19 cellular contexts compared by ENCODE assay signal in the genomic region with DNA sequence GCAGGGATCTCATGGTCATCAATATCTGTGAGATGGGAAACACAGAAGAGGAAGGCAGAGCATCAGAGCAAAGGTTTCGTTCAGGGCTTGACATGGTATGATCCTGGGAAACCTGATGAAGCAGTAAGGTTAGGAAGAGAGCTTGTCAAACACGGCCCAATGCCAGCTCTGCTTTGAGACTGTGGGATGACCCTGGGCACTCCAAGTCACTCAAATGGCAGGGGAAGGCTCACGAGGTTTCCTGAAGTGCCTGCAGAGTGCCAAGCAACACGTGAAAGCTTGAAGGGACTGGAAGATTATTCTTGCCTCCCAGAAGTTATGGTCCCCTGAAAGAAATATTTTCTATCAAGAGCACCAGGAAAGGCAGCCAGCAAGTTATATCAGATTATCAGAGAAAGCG. TPM values are rescaled to one million over a fixed set of nuclear protein-coding genes. Genes with fewer than 3 reads are reported as not detected.
DNase-seq lines count a peak whose midpoint lies in the region; ATAC-seq and TF ChIP-seq lines count a peak whose summit lies in the region.
"Had no signal": no experiment of that assay in that cellular context is flagged by ENCODE, and none has a peak within 500 bp of the region (broad histone marks: within the 10 kb centered on the region; RNA-seq: fewer than 3 reads in every experiment).

No MANE protein-coding gene starts in this region.

- CTCF ChIA-PET in SK-N-SH (lab: Yijun Ruan, JAX) = interaction anchor here (1.9 to 2.7 kb wide), 4 partner anchors 9 to 414 kb away, joined by 4 to 12 read pairs (median 10); no protein-coding TSS in a partner anchor

- POLR2A ChIA-PET in SK-N-SH (lab: Yijun Ruan, JAX) = no interaction called here

- H3K4me1 ChIP-seq in SK-N-SH (ENCODE audit: control insufficient read depth in 1 of 2, insufficient read depth in 2 of 2, low read depth in 1 of 2, low read length in 1 of 2) = peaks cover 7 to 25% of the 10 kb centered on the region in 2 experiments; a peak in 2 of 4 replicates
- peaks cover 25% of the 10 kb centered on the region for H3K4me1 ChIP-seq in SJSA1 (replicated peaks)
- peaks cover 2 to 22% of the 10 kb centered on the region in 2 donors for H3K4me1 ChIP-seq in left lung
- peaks cover 7% of the 10 kb centered on the region for H3K4me1 ChIP-seq in smooth muscle cell (ENCODE audit: low read depth)

- H3K27me3 ChIP-seq in SK-N-SH (ENCODE audit: insufficient read depth) = no peaks in the 10 kb centered on the region
- no peaks in the 10 kb centered on the region for H3K27me3 ChIP-seq in SJSA1 (replicated peaks)
- no peaks in the 10 kb centered on the region for H3K27me3 ChIP-seq in left lung
- H3K27me3 ChIP-seq in smooth muscle cell (ENCODE audit: low read depth) = no peaks in the 10 kb centered on the region
- H3K27me3 ChIP-seq: dorsolateral prefrontal cortex, stomach, upper lobe of left lung had no signal

- H3F3A ChIP-seq in SK-N-SH (replicated peaks; ENCODE audit: insufficient read depth) (peaks cover 23% of the 10 kb centered on the region), smooth muscle cell (ENCODE audit: low read depth) (peaks cover 4% of the 10 kb centered on the region)

- H4K20me1 ChIP-seq in SK-N-SH (ENCODE audit: insufficient read depth) = peaks cover 24% of the 10 kb centered on the region
- H4K20me1 ChIP-seq in smooth muscle cell (ENCODE audit: low read depth) = peaks cover 84% of the 10 kb centered on the region

- H2AFZ ChIP-seq in SK-N-SH (ENCODE audit: low read depth) (no peak overlapping the region), smooth muscle cell (ENCODE audit: low read depth) (no peak overlapping the region)

- peak overlapping the region; percentile 30 for H3K4me2 ChIP-seq in SK-N-SH
- H3K4me2 ChIP-seq in smooth muscle cell = no peak overlapping the region

- peak overlapping the region in 1 of 2 experiments; percentile 62; a peak in 2 of 4 replicates for H3K27ac ChIP-seq in SK-N-SH (ENCODE audit: low read depth in 2 of 2, low read length in 1 of 2)
- peak overlapping the region; percentile 11 for H3K27ac ChIP-seq in SJSA1
- H3K27ac ChIP-seq in left lung = peak overlapping the region in 1 of 2 donors; percentile 28
- peak overlapping the region; percentile 83 for H3K27ac ChIP-seq in smooth muscle cell (ENCODE audit: low read depth)
- H3K27ac ChIP-seq: 22Rv1, prostate gland had no signal

- intact Hi-C loops in left lung (cut with DNase I) = no loop called here

- H3K36me3 ChIP-seq in SK-N-SH (replicated peaks in 1 of 2; ENCODE audit: control insufficient read depth in 1 of 2, insufficient read depth in 2 of 2, low read length in 1 of 2) (peaks cover 60 to 72% of the 10 kb centered on the region in 2 experiments), SJSA1 (peaks cover 82% of the 10 kb centered on the region), left lung (peaks cover 0 to 77% of the 10 kb centered on the region in 2 donors), smooth muscle cell (ENCODE audit: low read depth) (peaks cover 10% of the 10 kb centered on the region)

- TF ChIP-seq RAD21 in SK-N-SH (IDR thresholded peaks at IDR 0.05; ENCODE audit: low read length) = no peak

- peaks cover 73% of the 10 kb centered on the region for H3K79me2 ChIP-seq in SK-N-SH (ENCODE audit: insufficient read depth)
- H3K79me2 ChIP-seq in smooth muscle cell (ENCODE audit: low read depth) = peaks cover 35% of the 10 kb centered on the region

- no peak for ATAC-seq in SK-N-SH treated with all-trans-retinoic acid at 6 μM for 48 hours
- peak; percentile 75 for ATAC-seq in left lung
- ATAC-seq in HG02973 (IDR thresholded peaks at IDR 0.05; ENCODE audit: unreplicated experiment) = no peak
- ATAC-seq: naive thymus-derived CD8-positive, alpha-beta T cell; T-cell had no signal

- DNase-seq in SK-N-SH (no peak), SJSA1 (ENCODE audit: low read depth in 1 of 2, low spot score in 2 of 2) (no peak), left lung (peak in 1 of 2 donors; percentile 49), smooth muscle cell (lab: John Stamatoyannopoulos, UW; ENCODE audit: unreplicated experiment) (no peak), amygdala (lab: John Stamatoyannopoulos, UW) (no peak), SKM-1 (lab: John Stamatoyannopoulos, UW; ENCODE audit: unreplicated experiment) (no peak)
- DNase-seq: dorsolateral prefrontal cortex; kidney; naive thymus-derived CD8-positive, alpha-beta T cell; NCI-H2171; NCI-H526; Right ventricle myocardium superior; T-cell had no signal

- TF ChIP-seq EP300 in SK-N-SH (IDR thresholded peaks at IDR 0.05; ENCODE audit: borderline replicate concordance in 1 of 2, low read depth in 1 of 2, low read length in 1 of 2) = no peak

- H3K9me3 ChIP-seq in SK-N-SH (no peaks in the 10 kb centered on the region), SJSA1 (replicated peaks) (no peaks in the 10 kb centered on the region), left lung (no peaks in the 10 kb centered on the region), smooth muscle cell (replicated peaks; ENCODE audit: low read depth) (no peaks in the 10 kb centered on the region)
- H3K9me3 ChIP-seq: prostate gland, stomach, upper lobe of left lung had no signal

- H3K4me3 ChIP-seq in SK-N-SH (ENCODE audit: low read depth in 2 of 2, low read length in 1 of 2) = no peak overlapping the region
- H3K4me3 ChIP-seq in SJSA1 = no peak overlapping the region
- no peak overlapping the region for H3K4me3 ChIP-seq in left lung
- no peak overlapping the region for H3K4me3 ChIP-seq in smooth muscle cell
- H3K4me3 ChIP-seq: dorsolateral prefrontal cortex, prostate gland, stomach, upper lobe of left lung had no signal

- H3K9ac ChIP-seq in SK-N-SH (0 out of 2 replicates have a peak overlapping the region, but pooled peaks have one; percentile 21), smooth muscle cell (ENCODE audit: low read depth) (peak overlapping the region; percentile 10)

- no peak for TF ChIP-seq CTCF in SK-N-SH (IDR thresholded peaks at IDR 0.05)
- TF ChIP-seq CTCF in left lung (IDR thresholded peaks at IDR 0.05) = no peak
- no peak for TF ChIP-seq CTCF in smooth muscle cell (IDR thresholded peaks at IDR 0.05; ENCODE audit: borderline replicate concordance, insufficient read depth, poor library complexity, severe bottlenecking)

- H3K9me2 ChIP-seq in SK-N-SH = no peaks in the 10 kb centered on the region

- WGBS in SK-N-SH (ENCODE audit: low lambda C conversion rate) = 92% methylated on average over 5 of the region's 5 CpGs
- WGBS in smooth muscle cell (ENCODE audit: low lambda C conversion rate) = 95% methylated on average over 5 of the region's 5 CpGs

TF ChIP-seq in SK-N-SH, 30 proteins besides CTCF, POLR2A, EP300 and RAD21:
- TF ChIP-seq RXRA (IDR thresholded peaks at IDR 0.05; ENCODE audit: borderline replicate concordance, low read depth) (no peak), MEF2A (IDR thresholded peaks at IDR 0.05; ENCODE audit: borderline replicate concordance, low read depth) (no peak)
- TF ChIP-seq, protein P1, sequence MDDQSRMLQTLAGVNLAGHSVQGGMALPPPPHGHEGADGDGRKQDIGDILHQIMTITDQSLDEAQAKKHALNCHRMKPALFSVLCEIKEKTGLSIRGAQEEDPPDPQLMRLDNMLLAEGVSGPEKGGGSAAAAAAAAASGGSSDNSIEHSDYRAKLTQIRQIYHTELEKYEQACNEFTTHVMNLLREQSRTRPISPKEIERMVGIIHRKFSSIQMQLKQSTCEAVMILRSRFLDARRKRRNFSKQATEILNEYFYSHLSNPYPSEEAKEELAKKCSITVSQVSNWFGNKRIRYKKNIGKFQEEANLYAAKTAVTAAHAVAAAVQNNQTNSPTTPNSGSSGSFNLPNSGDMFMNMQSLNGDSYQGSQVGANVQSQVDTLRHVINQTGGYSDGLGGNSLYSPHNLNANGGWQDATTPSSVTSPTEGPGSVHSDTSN (IDR thresholded peaks at IDR 0.05) = no peak

TF ChIP-seq in SK-N-SH treated with all-trans-retinoic acid at 6 μM for 48 hours, 23 proteins besides CTCF, POLR2A, EP300 and RAD21 (continues in another document):
- TF ChIP-seq, protein P2, sequence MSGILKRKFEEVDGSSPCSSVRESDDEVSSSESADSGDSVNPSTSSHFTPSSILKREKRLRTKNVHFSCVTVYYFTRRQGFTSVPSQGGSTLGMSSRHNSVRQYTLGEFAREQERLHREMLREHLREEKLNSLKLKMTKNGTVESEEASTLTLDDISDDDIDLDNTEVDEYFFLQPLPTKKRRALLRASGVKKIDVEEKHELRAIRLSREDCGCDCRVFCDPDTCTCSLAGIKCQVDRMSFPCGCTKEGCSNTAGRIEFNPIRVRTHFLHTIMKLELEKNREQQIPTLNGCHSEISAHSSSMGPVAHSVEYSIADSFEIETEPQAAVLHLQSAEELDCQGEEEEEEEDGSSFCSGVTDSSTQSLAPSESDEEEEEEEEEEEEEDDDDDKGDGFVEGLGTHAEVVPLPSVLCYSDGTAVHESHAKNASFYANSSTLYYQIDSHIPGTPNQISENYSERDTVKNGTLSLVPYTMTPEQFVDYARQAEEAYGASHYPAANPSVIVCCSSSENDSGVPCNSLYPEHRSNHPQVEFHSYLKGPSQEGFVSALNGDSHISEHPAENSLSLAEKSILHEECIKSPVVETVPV (CRISPR knock-in tag; IDR thresholded peaks at IDR 0.05) = no peak
- TF ChIP-seq ISL1 (CRISPR knock-in tag; IDR thresholded peaks at IDR 0.05) (no peak), SNAI2 (CRISPR knock-in tag; IDR thresholded peaks at IDR 0.05) (no peak), ESRRG (CRISPR knock-in tag; IDR thresholded peaks at IDR 0.05) (no peak)

RNA-seq across cellular contexts. Expression of a gene that starts 6.5 kb away (rescaled TPM):
- 88.2 and 123 TPM in 2 replicates for polyA plus RNA-seq in SK-N-SH (2012; rRNA removed)
- polyA plus RNA-seq in SK-N-SH (2012; cell fraction: cytosol; rRNA removed) = 123 and 126 TPM in 2 replicates
- polyA plus RNA-seq in SK-N-SH (2012; cell fraction: nucleus; rRNA removed) = 41.1 and 69.7 TPM in 2 replicates
- total RNA-seq in SJSA1 (2014; rRNA removed; shearing (Covaris generic)) = 95.7 and 97.6 TPM in 2 replicates
- 100 to 1,000 TPM in 1 of 2 donors, 10 to 100 TPM in 1; 78.0 to 121 TPM for total RNA-seq in left lung
- total RNA-seq in smooth muscle cell = 167 and 232 TPM in 2 replicates
- polyA plus RNA-seq in smooth muscle cell = 100 and 107 TPM in 2 replicates

RNA-seq across cellular contexts. Expression of a gene that starts 31.9 kb away (rescaled TPM):
- polyA plus RNA-seq in SK-N-SH (2012; rRNA removed) (9.3 and 12.8 TPM in 2 replicates), smooth muscle cell (10.1 and 12.8 TPM in 2 replicates)
- 5.3 and 7.9 TPM in 2 replicates for polyA plus RNA-seq in SK-N-SH (2012; cell fraction: cytosol; rRNA removed)
- polyA plus RNA-seq in SK-N-SH (2012; cell fraction: nucleus; rRNA removed) = 45.7 and 49.6 TPM in 2 replicates
- total RNA-seq in SJSA1 (2014; rRNA removed; shearing (Covaris generic)) = 12.0 and 12.2 TPM in 2 replicates
- total RNA-seq in left lung (10 to 100 TPM; 43.3 to 53.4 TPM), smooth muscle cell (10.2 and 10.6 TPM in 2 replicates)
